ENCODE assay signal across 8 cellular contexts in genomic region chr7:87876040-87876758, GRCh38. TPM values are rescaled to one million over a fixed set of nuclear protein-coding genes. Genes with fewer than 3 reads are reported as not detected.
DNase-seq lines count a peak whose midpoint lies in the region; ATAC-seq and TF ChIP-seq lines count a peak whose summit lies in the region.

A gene with protein sequence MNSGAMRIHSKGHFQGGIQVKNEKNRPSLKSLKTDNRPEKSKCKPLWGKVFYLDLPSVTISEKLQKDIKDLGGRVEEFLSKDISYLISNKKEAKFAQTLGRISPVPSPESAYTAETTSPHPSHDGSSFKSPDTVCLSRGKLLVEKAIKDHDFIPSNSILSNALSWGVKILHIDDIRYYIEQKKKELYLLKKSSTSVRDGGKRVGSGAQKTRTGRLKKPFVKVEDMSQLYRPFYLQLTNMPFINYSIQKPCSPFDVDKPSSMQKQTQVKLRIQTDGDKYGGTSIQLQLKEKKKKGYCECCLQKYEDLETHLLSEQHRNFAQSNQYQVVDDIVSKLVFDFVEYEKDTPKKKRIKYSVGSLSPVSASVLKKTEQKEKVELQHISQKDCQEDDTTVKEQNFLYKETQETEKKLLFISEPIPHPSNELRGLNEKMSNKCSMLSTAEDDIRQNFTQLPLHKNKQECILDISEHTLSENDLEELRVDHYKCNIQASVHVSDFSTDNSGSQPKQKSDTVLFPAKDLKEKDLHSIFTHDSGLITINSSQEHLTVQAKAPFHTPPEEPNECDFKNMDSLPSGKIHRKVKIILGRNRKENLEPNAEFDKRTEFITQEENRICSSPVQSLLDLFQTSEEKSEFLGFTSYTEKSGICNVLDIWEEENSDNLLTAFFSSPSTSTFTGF (plus strand): TSS chr7:87876493. CDS start chr7:87876733, 240 bp downstream.
Gene SLC25A40, minus strand, starts transcription at chr7:87876360. Its CDS starts 17,633 bp downstream, at chr7:87858727.

- WGBS in psoas muscle, 3 donors, result 2 to 6% (median 3%) methylated on average over 52 to 80 of the region's 80 CpGs
- WGBS in urinary bladder, result 2% methylated on average over 80 of the region's 80 CpGs

- H3K4me1 ChIP-seq in right atrium auricular region (peaks cover 0 to 37% of the 10 kb centered on the region in 2 donors), psoas muscle (peaks cover 31% of the 10 kb centered on the region), urinary bladder (ENCODE audit: insufficient read depth) (no peaks in the 10 kb centered on the region)

- no peaks in the 10 kb centered on the region for H3K36me3 ChIP-seq in right atrium auricular region
- no peaks in the 10 kb centered on the region for H3K36me3 ChIP-seq in psoas muscle (ENCODE audit: insufficient read depth in 1 of 2, low read depth in 1 of 2)
- H3K36me3 ChIP-seq in urinary bladder (ENCODE audit: insufficient read depth), result no peaks in the 10 kb centered on the region

- peak; percentile 75 for TF ChIP-seq POLR2A in GM18505 (IDR thresholded peaks at IDR 0.05; ENCODE audit: borderline replicate concordance, extremely low read depth, insufficient read depth, insufficient read length)

- TF ChIP-seq CTCF in right atrium auricular region (IDR thresholded peaks at IDR 0.05) (peak in 1 of 2 donors; percentile 7), psoas muscle (IDR thresholded peaks at IDR 0.05) (no peak)

- intact Hi-C loops in psoas muscle (cut with DNase I), result loop anchor here (5.0 kb wide), 1 partner anchor 56 kb away; the partner anchor contains the start of gene ADAM22 (in 2 of the 2)

- H3K9me3 ChIP-seq in right atrium auricular region (peaks cover 0 to 11% of the 10 kb centered on the region in 2 donors), psoas muscle (no peaks in the 10 kb centered on the region)

- ATAC-seq in GM18505 (IDR thresholded peaks at IDR 0.05; ENCODE audit: unreplicated experiment) (peak; percentile 94), HG02970 (IDR thresholded peaks at IDR 0.05; ENCODE audit: low FRiP score, unreplicated experiment) (peak; percentile 97), psoas muscle (peak; percentile 97 to 98 (median 98))

- H3K27me3 ChIP-seq in right atrium auricular region (no peaks in the 10 kb centered on the region), psoas muscle (ENCODE audit: insufficient read depth in 3 of 3, low read length in 2 of 3) (no peaks in the 10 kb centered on the region)

- DNase-seq in NCI-H187 treated with DMSO at 0.1 percent for 48 hours (lab: John Stamatoyannopoulos, UW), result peak; percentile 89
- peak; percentile 86 to 99 (median 94) for DNase-seq in T-helper 2 cell
- DNase-seq in anterior cingulate cortex (lab: John Stamatoyannopoulos, UW), result peak in 57 of 58 donors; percentile 65 to 94 (median 87)
- DNase-seq in right atrium auricular region (ENCODE audit: low spot score), result peak; percentile 91
- peak; percentile 96 to 97 for DNase-seq in psoas muscle

- H3K4me3 ChIP-seq in right atrium auricular region (peak within 1 kb of the TSS; percentile 63 to 93), psoas muscle (peak within 1 kb of the TSS; percentile 88), urinary bladder (ENCODE audit: low read depth, low read length) (peak within 1 kb of the TSS; percentile 84)

- H3K27ac ChIP-seq in right atrium auricular region (peak within 1 kb of the TSS; percentile 92 to 97), psoas muscle (peak within 1 kb of the TSS; percentile 93), urinary bladder (ENCODE audit: low read depth) (peak within 1 kb of the TSS; percentile 92)

RNA-seq across cellular contexts. Expression of the first gene that starts in this region (rescaled TPM):
- total RNA-seq in right atrium auricular region, result 1 to 10 TPM; 1.6 to 2.2 TPM
- total RNA-seq in psoas muscle, result 1 to 10 TPM; 1.5 to 4.1 (median 2.0) TPM
- polyA plus RNA-seq in psoas muscle, result 1 to 10 TPM; 2.0 to 5.3 (median 3.8) TPM
- total RNA-seq in urinary bladder, result 17.3 TPM
- polyA plus RNA-seq in urinary bladder, result 4.5 TPM

RNA-seq across cellular contexts. Expression of gene SLC25A40, which starts in this region (rescaled TPM):
- total RNA-seq in right atrium auricular region (10 to 100 TPM in 1 of 2 donors, 1 to 10 TPM in 1; 9.4 to 26.6 TPM), psoas muscle (10 to 100 TPM in 1 of 4 donors, 1 to 10 TPM in 3; 5.8 to 11.2 (median 8.2) TPM), urinary bladder (40.9 TPM)
- polyA plus RNA-seq in psoas muscle (1 to 10 TPM; 3.1 to 5.7 (median 5.2) TPM), urinary bladder (8.6 TPM)

Comparison
In these comparisons a context has a peak if more than half of its experiments do, and no peak if none do; other contexts are left out.
1. Peak in every context shown above with its lines: DNase-seq, ATAC-seq, H3K4me3 ChIP-seq and H3K27ac ChIP-seq.